18 cellular contexts compared by ENCODE assay signal in genomic region chr7:92626281-92626846, GRCh38. TPM values are rescaled to one million over a fixed set of nuclear protein-coding genes. Genes with fewer than 3 reads are reported as not detected.
DNase-seq lines count a peak whose midpoint lies in the region; ATAC-seq, FAIRE-seq and TF ChIP-seq lines count a peak whose summit lies in the region.
"Had no signal": no experiment of that assay in that cellular context is flagged by ENCODE, and none has a peak within 500 bp of the region (broad histone marks: within the 10 kb centered on the region; RNA-seq: fewer than 3 reads in every experiment).

No MANE protein-coding gene starts in this region.

- FAIRE-seq in D721Med (lab: Jason Lieb, UNC) = no peak
- FAIRE-seq: GM18507 had no signal

- H3K9me3 ChIP-seq in HCT116 (ENCODE audit: control insufficient read depth in 1 of 2, insufficient read depth in 1 of 2, low read depth in 1 of 2, low read length in 2 of 2) = peaks cover 0 to 4% of the 10 kb centered on the region in 2 experiments; a peak in 1 of 4 replicates
- H3K9me3 ChIP-seq: esophagus squamous epithelium had no signal

- H3K4me3 Mint-ChIP-seq in activated T-cell treated with anti-CD3 and anti-CD28 coated beads, Interleukin-2, amount 50 U/mL, for 24 hours = peak overlapping the region; percentile 1
- peak overlapping the region; percentile 71 for H3K4me3 Mint-ChIP-seq in activated T-helper 17 cell treated with anti-CD3 and anti-CD28 coated beads, Interleukin-2, amount 50 U/mL, for 72 hours
- H3K4me3 Mint-ChIP-seq in mesothelial cell of epicardium = no peak overlapping the region
- H3K4me3 Mint-ChIP-seq: stimulated activated naive B cell treated with anti-CD40 and anti-IgM and Interleukin-4, amounts not matched to agents 10 μg/mL and 1 μg/mL and 100 μg/mL, for 72 hours; type B pancreatic cell had no signal

- intact Hi-C loops in HCT116 (cut with micrococcal nuclease) = no loop called here

- no peaks in the 10 kb centered on the region for H3K27me3 ChIP-seq in HCT116 (ENCODE audit: insufficient read depth, low read length)
- H3K27me3 ChIP-seq: esophagus squamous epithelium had no signal

- peaks cover 0 to 15% of the 10 kb centered on the region in 2 experiments; a peak in 1 of 4 replicates for H3K36me3 ChIP-seq in HCT116 (ENCODE audit: control insufficient read depth in 1 of 2, insufficient read depth in 2 of 2, low read length in 2 of 2)
- H3K36me3 ChIP-seq: esophagus squamous epithelium, left ventricle myocardium inferior had no signal

- POLR2A ChIA-PET in HCT116 (lab: Charles Lee) = no interaction called here

- H3K9ac ChIP-seq in HCT116 (ENCODE audit: low read length) = no peak overlapping the region

- H3K4me2 ChIP-seq in HCT116 (ENCODE audit: low read length) = 0 out of 2 replicates have a peak overlapping the region, but pooled peaks have one; percentile 14

- no peak for DNase-seq in activated T-cell treated with anti-CD3 and anti-CD28 coated beads, Interleukin-2, amount 50 U/mL, for 24 hours
- DNase-seq in activated T-cell treated with anti-CD3 and anti-CD28 coated beads for 4 hours (no peak), HCT116 (ENCODE audit: low read depth, low spot score) (no peak), mesothelial cell of epicardium (ENCODE audit: low spot score in 2 of 2, unreplicated experiment in 2 of 2) (no peak), NCI-H146 treated with DMSO at 0.1 percent for 48 hours (lab: John Stamatoyannopoulos, UW; ENCODE audit: unreplicated experiment) (no peak), D721Med (ENCODE audit: insufficient read length, low spot score) (no peak), NCI-H2107 (lab: John Stamatoyannopoulos, UW) (no peak)
- DNase-seq: esophagus squamous epithelium; left ventricle myocardium inferior; MM.1S; NCI-H187; right cardiac atrium; RPMI8226; stimulated activated CD4-positive, alpha-beta T cell treated with anti-CD3 and anti-CD28 coated beads, Interleukin-15, amount 100 ng/mL, for 24 hours; stimulated activated naive B cell treated with anti-CD40 and anti-IgM and Interleukin-4, amounts not matched to agents 10 μg/mL and 1 μg/mL and 100 μg/mL, for 72 hours had no signal

- H3K9me3 Mint-ChIP-seq in activated T-cell treated with anti-CD3 and anti-CD28 coated beads, Interleukin-2, amount 50 U/mL, for 24 hours = peaks cover 9% of the 10 kb centered on the region
- H3K9me3 Mint-ChIP-seq in activated T-helper 17 cell treated with anti-CD3 and anti-CD28 coated beads, Interleukin-2, amount 50 U/mL, for 72 hours = no peaks in the 10 kb centered on the region
- H3K9me3 Mint-ChIP-seq in mesothelial cell of epicardium = peaks cover 23% of the 10 kb centered on the region
- H3K9me3 Mint-ChIP-seq: type B pancreatic cell had no signal

- H3K4me3 ChIP-seq in HCT116 (replicated peaks in 1 of 2; ENCODE audit: low read depth in 1 of 2, low read length in 2 of 2) = no peak overlapping the region
- H3K4me3 ChIP-seq: esophagus squamous epithelium, left ventricle myocardium inferior had no signal

- H2AFZ ChIP-seq in HCT116 (ENCODE audit: low read depth, low read length, poor library complexity, severe bottlenecking) = no peak overlapping the region

- H3K79me2 ChIP-seq in HCT116 (ENCODE audit: insufficient read depth, low read length) = peaks cover 7% of the 10 kb centered on the region; the same call in 1 of the 2 replicates

- H3K4me1 ChIP-seq in HCT116 (ENCODE audit: control insufficient read depth in 1 of 2, insufficient read depth in 2 of 2, low read length in 2 of 2) = peaks cover 3 to 25% of the 10 kb centered on the region in 2 experiments; a peak in 3 of 4 replicates

- no peaks in the 10 kb centered on the region for H3K9me2 ChIP-seq in HCT116 (ENCODE audit: insufficient read depth)

- TF ChIP-seq CTCF in HCT116 (IDR thresholded peaks at IDR 0.05 in 2 of 3, conservative IDR thresholded peaks at IDR 0.05 in 1 of 3; ENCODE audit: borderline replicate concordance in 1 of 3, insufficient read depth in 1 of 3, low read depth in 2 of 3, low read length in 2 of 3) (no peak), mesothelial cell of epicardium (IDR thresholded peaks at IDR 0.05; ENCODE audit: unreplicated experiment) (no peak), D721Med (IDR thresholded peaks at IDR 0.05; ENCODE audit: insufficient read depth, missing control alignments) (no peak)

- TF ChIP-seq POLR2A in HCT116 (IDR thresholded peaks at IDR 0.05; ENCODE audit: borderline replicate concordance, extremely low read depth, insufficient read depth, insufficient read length) = no peak

- H3K36me3 Mint-ChIP-seq in activated T-cell treated with anti-CD3 and anti-CD28 coated beads, Interleukin-2, amount 50 U/mL, for 24 hours (ENCODE audit: low read depth) = peaks cover 84% of the 10 kb centered on the region
- H3K36me3 Mint-ChIP-seq in activated T-helper 17 cell treated with anti-CD3 and anti-CD28 coated beads, Interleukin-2, amount 50 U/mL, for 72 hours (ENCODE audit: low read depth) = peaks cover 95% of the 10 kb centered on the region
- H3K36me3 Mint-ChIP-seq in mesothelial cell of epicardium = peaks cover 53% of the 10 kb centered on the region

- no peak for ATAC-seq in HCT116
- peak; percentile 6 for ATAC-seq in activated T-helper 17 cell treated with anti-CD3 and anti-CD28 coated beads, Interleukin-2, amount 50 U/mL, for 72 hours (replicated peaks)
- ATAC-seq: right cardiac atrium; stimulated activated naive B cell treated with anti-CD40 and anti-IgM and Interleukin-4, amounts not matched to agents 10 μg/mL and 1 μg/mL and 100 μg/mL, for 72 hours had no signal

- CTCF ChIA-PET in HCT116 (lab: Charles Lee) = interaction anchor here (0.9 kb wide), 1 partner anchor 206 kb away, joined by 3 read pairs; no protein-coding TSS in a partner anchor

- peaks cover 94% of the 10 kb centered on the region for H3K4me1 Mint-ChIP-seq in activated T-cell treated with anti-CD3 and anti-CD28 coated beads, Interleukin-2, amount 50 U/mL, for 24 hours (ENCODE audit: low read depth)
- peaks cover 70% of the 10 kb centered on the region for H3K4me1 Mint-ChIP-seq in activated T-helper 17 cell treated with anti-CD3 and anti-CD28 coated beads, Interleukin-2, amount 50 U/mL, for 72 hours
- peaks cover 35% of the 10 kb centered on the region for H3K4me1 Mint-ChIP-seq in mesothelial cell of epicardium

- no peak overlapping the region for H3K27ac ChIP-seq in HCT116 (ENCODE audit: low read depth, low read length)
- H3K27ac ChIP-seq: esophagus squamous epithelium, left ventricle myocardium inferior had no signal

- H4K20me1 ChIP-seq in HCT116 (ENCODE audit: insufficient read depth) = no peaks in the 10 kb centered on the region

- RAD21 ChIA-PET in HCT116 (lab: Charles Lee; ENCODE audit: low non-redundant PET in 1 of 2, low total read pairs in 2 of 2, uncharacterized antibody in 2 of 2, unreplicated experiment in 2 of 2) = no interaction called here

- peak overlapping the region; percentile 89 for H3K27ac Mint-ChIP-seq in activated T-cell treated with anti-CD3 and anti-CD28 coated beads, Interleukin-2, amount 50 U/mL, for 24 hours
- H3K27ac Mint-ChIP-seq in activated T-helper 17 cell treated with anti-CD3 and anti-CD28 coated beads, Interleukin-2, amount 50 U/mL, for 72 hours = peak overlapping the region; percentile 89
- peak overlapping the region; percentile 33 for H3K27ac Mint-ChIP-seq in mesothelial cell of epicardium
- H3K27ac Mint-ChIP-seq: stimulated activated naive B cell treated with anti-CD40 and anti-IgM and Interleukin-4, amounts not matched to agents 10 μg/mL and 1 μg/mL and 100 μg/mL, for 72 hours; type B pancreatic cell had no signal

- H3K27me3 Mint-ChIP-seq in activated T-cell treated with anti-CD3 and anti-CD28 coated beads, Interleukin-2, amount 50 U/mL, for 24 hours = no peaks in the 10 kb centered on the region
- no peaks in the 10 kb centered on the region for H3K27me3 Mint-ChIP-seq in activated T-helper 17 cell treated with anti-CD3 and anti-CD28 coated beads, Interleukin-2, amount 50 U/mL, for 72 hours
- H3K27me3 Mint-ChIP-seq in mesothelial cell of epicardium (ENCODE audit: low read depth) = no peaks in the 10 kb centered on the region
- H3K27me3 Mint-ChIP-seq: stimulated activated naive B cell treated with anti-CD40 and anti-IgM and Interleukin-4, amounts not matched to agents 10 μg/mL and 1 μg/mL and 100 μg/mL, for 72 hours; type B pancreatic cell had no signal

- no peak for TF ChIP-seq RAD21 in HCT116 (IDR thresholded peaks at IDR 0.05; ENCODE audit: low read depth)

- BruUV-seq in HCT116 (replicated peaks; lab: Mats Ljungman, UMichigan) = no TSS peak

TF ChIP-seq in HCT116, 20 proteins besides CTCF, POLR2A, EP300 and RAD21:
- no peak for TF ChIP-seq YY1 (IDR thresholded peaks at IDR 0.05; ENCODE audit: extremely low read depth, insufficient replicate concordance, low read depth, low read length)
- TF ChIP-seq, protein P1, sequence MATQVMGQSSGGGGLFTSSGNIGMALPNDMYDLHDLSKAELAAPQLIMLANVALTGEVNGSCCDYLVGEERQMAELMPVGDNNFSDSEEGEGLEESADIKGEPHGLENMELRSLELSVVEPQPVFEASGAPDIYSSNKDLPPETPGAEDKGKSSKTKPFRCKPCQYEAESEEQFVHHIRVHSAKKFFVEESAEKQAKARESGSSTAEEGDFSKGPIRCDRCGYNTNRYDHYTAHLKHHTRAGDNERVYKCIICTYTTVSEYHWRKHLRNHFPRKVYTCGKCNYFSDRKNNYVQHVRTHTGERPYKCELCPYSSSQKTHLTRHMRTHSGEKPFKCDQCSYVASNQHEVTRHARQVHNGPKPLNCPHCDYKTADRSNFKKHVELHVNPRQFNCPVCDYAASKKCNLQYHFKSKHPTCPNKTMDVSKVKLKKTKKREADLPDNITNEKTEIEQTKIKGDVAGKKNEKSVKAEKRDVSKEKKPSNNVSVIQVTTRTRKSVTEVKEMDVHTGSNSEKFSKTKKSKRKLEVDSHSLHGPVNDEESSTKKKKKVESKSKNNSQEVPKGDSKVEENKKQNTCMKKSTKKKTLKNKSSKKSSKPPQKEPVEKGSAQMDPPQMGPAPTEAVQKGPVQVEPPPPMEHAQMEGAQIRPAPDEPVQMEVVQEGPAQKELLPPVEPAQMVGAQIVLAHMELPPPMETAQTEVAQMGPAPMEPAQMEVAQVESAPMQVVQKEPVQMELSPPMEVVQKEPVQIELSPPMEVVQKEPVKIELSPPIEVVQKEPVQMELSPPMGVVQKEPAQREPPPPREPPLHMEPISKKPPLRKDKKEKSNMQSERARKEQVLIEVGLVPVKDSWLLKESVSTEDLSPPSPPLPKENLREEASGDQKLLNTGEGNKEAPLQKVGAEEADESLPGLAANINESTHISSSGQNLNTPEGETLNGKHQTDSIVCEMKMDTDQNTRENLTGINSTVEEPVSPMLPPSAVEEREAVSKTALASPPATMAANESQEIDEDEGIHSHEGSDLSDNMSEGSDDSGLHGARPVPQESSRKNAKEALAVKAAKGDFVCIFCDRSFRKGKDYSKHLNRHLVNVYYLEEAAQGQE (IDR thresholded peaks at IDR 0.05; ENCODE audit: low read depth) = no peak
- no peak for TF ChIP-seq JUND (IDR thresholded peaks at IDR 0.05)
- no peak for TF ChIP-seq ZFX (IDR thresholded peaks at IDR 0.05)

RNA-seq across cellular contexts. Expression of gene FAM133B, which starts 36.2 kb away (rescaled TPM):
- total RNA-seq in HCT116 (2021; ENCODE audit: unreplicated experiment) = 28.8 TPM
- 7.2 and 9.0 TPM in 2 replicates for polyA plus RNA-seq in HCT116 (2012)
- 10 to 100 TPM; 27.9 to 31.4 TPM for total RNA-seq in activated T-helper 17 cell treated with anti-CD3 and anti-CD28 coated beads, Interleukin-2, amount 50 U/mL, for 72 hours
- 37.2 to 42.9 TPM (median 38.3 TPM) in 3 replicates for total RNA-seq in mesothelial cell of epicardium

Comparison
In these comparisons a context has a peak if more than half of its experiments do, and no peak if none do; other contexts are left out.
1. H3K27ac Mint-ChIP-seq: peak in every context shown above with its lines; median percentile 89 in activated T-cell treated with anti-CD3 and anti-CD28 coated beads, Interleukin-2, amount 50 U/mL, for 24 hours; 89 in activated T-helper 17 cell treated with anti-CD3 and anti-CD28 coated beads, Interleukin-2, amount 50 U/mL, for 72 hours; 33 in mesothelial cell of epicardium.